Comparison of ENCODE assay signal across 8 cellular contexts in the genomic region with DNA sequence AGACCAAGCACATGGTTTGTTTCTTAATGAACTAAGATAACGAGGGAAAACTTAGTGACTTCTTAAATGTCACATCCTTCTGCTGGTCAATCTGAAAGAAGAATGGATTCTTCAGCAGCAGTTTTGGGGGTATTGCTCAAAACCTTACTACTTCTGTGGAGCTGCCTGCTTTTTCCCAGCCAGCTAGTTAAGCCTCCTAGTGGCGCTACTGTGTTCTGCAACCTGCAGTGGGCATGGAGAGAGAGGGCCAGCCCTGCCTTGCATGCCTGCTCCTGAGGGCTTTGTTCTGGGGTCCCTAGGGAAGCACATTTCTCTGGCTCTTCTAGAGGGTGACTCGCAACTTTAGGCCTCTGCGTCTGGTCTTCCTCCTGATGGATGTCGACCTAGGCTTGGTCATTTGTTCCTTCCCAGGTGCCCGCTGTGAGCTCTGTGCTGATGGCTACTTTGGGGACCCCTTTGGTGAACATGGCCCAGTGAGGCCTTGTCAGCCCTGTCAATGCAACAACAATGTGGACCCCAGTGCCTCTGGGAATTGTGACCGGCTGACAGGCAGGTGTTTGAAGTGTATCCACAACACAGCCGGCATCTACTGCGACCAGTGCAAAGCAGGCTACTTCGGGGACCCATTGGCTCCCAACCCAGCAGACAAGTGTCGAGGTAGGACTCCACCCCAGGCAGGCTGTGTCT. TPM values are rescaled to one million over a fixed set of nuclear protein-coding genes. Genes with fewer than 3 reads are reported as not detected.
A peak's percentile ranks its signal among the peaks of the same experiment; 100 is the strongest.
DNase-seq lines count a peak whose midpoint lies in the region; ATAC-seq, FAIRE-seq and TF ChIP-seq lines count a peak whose summit lies in the region.

No MANE protein-coding gene starts in this region.

- peaks cover 34% of the 10 kb centered on the region for H3K36me3 ChIP-seq in bronchial epithelial cell (ENCODE audit: control insufficient read depth, insufficient read depth, low read length)
- no peaks in the 10 kb centered on the region for H3K36me3 ChIP-seq in liver (ENCODE audit: control insufficient read depth in 4 of 4, insufficient read depth in 3 of 4, low read depth in 1 of 4, low read length in 3 of 4)
- no peaks in the 10 kb centered on the region for H3K36me3 ChIP-seq in tibial artery

- H3K36me3 Mint-ChIP-seq in natural killer cell treated with Interleukin-12 subunit alpha and Interleukin-12 subunit beta and Interleukin-15 and Interleukin-18, amount 100 ng/mL, for 72 hours = no peaks in the 10 kb centered on the region

- H3K4me1 ChIP-seq in liver (ENCODE audit: control insufficient read depth in 4 of 4, insufficient read depth in 4 of 4, low read length in 3 of 4) (no peaks in the 10 kb centered on the region), tibial artery (no peaks in the 10 kb centered on the region)

- H3K27me3 ChIP-seq in bronchial epithelial cell (ENCODE audit: control insufficient read depth, insufficient read depth, low read length) (no peaks in the 10 kb centered on the region), liver (ENCODE audit: control insufficient read depth in 4 of 4, insufficient read depth in 4 of 4, low read length in 3 of 4) (no peaks in the 10 kb centered on the region), tibial artery (no peaks in the 10 kb centered on the region)

- peak; percentile 78 to 87 for TF ChIP-seq RAD21 in liver (IDR thresholded peaks at IDR 0.05)

- WGBS in liver = 78% methylated on average over 11 of the region's 11 CpGs

- ATAC-seq in HG02981 (IDR thresholded peaks at IDR 0.05; ENCODE audit: unreplicated experiment) = peak; percentile 72
- no peak for ATAC-seq in natural killer cell treated with Interleukin-12 subunit alpha and Interleukin-12 subunit beta and Interleukin-15 and Interleukin-18, amount 100 ng/mL, for 72 hours

- H3K9me3 ChIP-seq in liver (ENCODE audit: control insufficient read depth in 4 of 4, low read length in 3 of 4) (no peaks in the 10 kb centered on the region), tibial artery (no peaks in the 10 kb centered on the region)

- H3K27ac Mint-ChIP-seq in natural killer cell treated with Interleukin-12 subunit alpha and Interleukin-12 subunit beta and Interleukin-15 and Interleukin-18, amount 100 ng/mL, for 72 hours = no peak overlapping the region

- FAIRE-seq in bronchial epithelial cell (lab: Jason Lieb, UNC) = no peak

- no peak overlapping the region for H3K4me3 Mint-ChIP-seq in natural killer cell treated with Interleukin-12 subunit alpha and Interleukin-12 subunit beta and Interleukin-15 and Interleukin-18, amount 100 ng/mL, for 72 hours

- peak; percentile 59 for DNase-seq in activated CD4-positive, alpha-beta T cell treated with anti-CD3 and anti-CD28 coated beads for 48 hours
- DNase-seq in activated CD4-positive, alpha-beta T cell treated with anti-CD3 and anti-CD28 coated beads, Interleukin-2, amount 50 U/mL, for 4 hours = no peak
- DNase-seq in RPMI8226 = peak; percentile 61
- DNase-seq in bronchial epithelial cell (ENCODE audit: low read depth) = no peak
- peak in 1 of 2 donors; percentile 43 for DNase-seq in tibial artery
- no peak for DNase-seq in natural killer cell treated with Interleukin-12 subunit alpha and Interleukin-12 subunit beta and Interleukin-15 and Interleukin-18, amount 100 ng/mL, for 72 hours (ENCODE audit: low spot score)

- H3K4me1 Mint-ChIP-seq in natural killer cell treated with Interleukin-12 subunit alpha and Interleukin-12 subunit beta and Interleukin-15 and Interleukin-18, amount 100 ng/mL, for 72 hours (ENCODE audit: low read depth in 2 of 2) = peaks cover 6 to 7% of the 10 kb centered on the region in 2 donors

- peak; percentile 82 for TF ChIP-seq CTCF in bronchial epithelial cell (IDR thresholded peaks at IDR 0.05; ENCODE audit: insufficient read depth, low read length, severe bottlenecking)
- peak; percentile 79 for TF ChIP-seq CTCF in liver (IDR thresholded peaks at IDR 0.05; ENCODE audit: low read depth, low read length, missing input control)
- peak; percentile 66 to 75 for TF ChIP-seq CTCF in tibial artery (IDR thresholded peaks at IDR 0.05)

- H3K27me3 Mint-ChIP-seq in natural killer cell treated with Interleukin-12 subunit alpha and Interleukin-12 subunit beta and Interleukin-15 and Interleukin-18, amount 100 ng/mL, for 72 hours = peaks cover 4 to 8% of the 10 kb centered on the region in 2 donors

- no peak overlapping the region for H3K4me3 ChIP-seq in bronchial epithelial cell (ENCODE audit: low read depth, low read length)
- H3K4me3 ChIP-seq in liver (ENCODE audit: low read depth in 1 of 3, low read length in 3 of 3) = no peak overlapping the region
- no peak overlapping the region for H3K4me3 ChIP-seq in tibial artery

- intact Hi-C loops in tibial artery (cut with DNase I; ENCODE audit: low total_unique reads) = loop anchor here (10.0 kb wide), 1 partner anchor 203 kb away; a partner anchor contains a TSS

- no peak overlapping the region for H3K9ac ChIP-seq in liver (ENCODE audit: low read depth in 1 of 2, low read length in 2 of 2)

- no peak overlapping the region for H3K27ac ChIP-seq in liver (ENCODE audit: low read depth in 1 of 2, low read length in 2 of 2)
- no peak overlapping the region for H3K27ac ChIP-seq in tibial artery

- no peaks in the 10 kb centered on the region for H3K9me3 Mint-ChIP-seq in natural killer cell treated with Interleukin-12 subunit alpha and Interleukin-12 subunit beta and Interleukin-15 and Interleukin-18, amount 100 ng/mL, for 72 hours

TF ChIP-seq in liver, 16 proteins besides CTCF, POLR2A, EP300 and RAD21:
- TF ChIP-seq, protein P1, sequence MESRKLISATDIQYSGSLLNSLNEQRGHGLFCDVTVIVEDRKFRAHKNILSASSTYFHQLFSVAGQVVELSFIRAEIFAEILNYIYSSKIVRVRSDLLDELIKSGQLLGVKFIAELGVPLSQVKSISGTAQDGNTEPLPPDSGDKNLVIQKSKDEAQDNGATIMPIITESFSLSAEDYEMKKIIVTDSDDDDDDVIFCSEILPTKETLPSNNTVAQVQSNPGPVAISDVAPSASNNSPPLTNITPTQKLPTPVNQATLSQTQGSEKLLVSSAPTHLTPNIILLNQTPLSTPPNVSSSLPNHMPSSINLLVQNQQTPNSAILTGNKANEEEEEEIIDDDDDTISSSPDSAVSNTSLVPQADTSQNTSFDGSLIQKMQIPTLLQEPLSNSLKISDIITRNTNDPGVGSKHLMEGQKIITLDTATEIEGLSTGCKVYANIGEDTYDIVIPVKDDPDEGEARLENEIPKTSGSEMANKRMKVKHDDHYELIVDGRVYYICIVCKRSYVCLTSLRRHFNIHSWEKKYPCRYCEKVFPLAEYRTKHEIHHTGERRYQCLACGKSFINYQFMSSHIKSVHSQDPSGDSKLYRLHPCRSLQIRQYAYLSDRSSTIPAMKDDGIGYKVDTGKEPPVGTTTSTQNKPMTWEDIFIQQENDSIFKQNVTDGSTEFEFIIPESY (IDR thresholded peaks at IDR 0.05) = no peak
- TF ChIP-seq, protein P2, sequence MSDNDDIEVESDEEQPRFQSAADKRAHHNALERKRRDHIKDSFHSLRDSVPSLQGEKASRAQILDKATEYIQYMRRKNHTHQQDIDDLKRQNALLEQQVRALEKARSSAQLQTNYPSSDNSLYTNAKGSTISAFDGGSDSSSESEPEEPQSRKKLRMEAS (IDR thresholded peaks at IDR 0.05) = no peak
- TF ChIP-seq SP1 (IDR thresholded peaks at IDR 0.05) (no peak), NR2F2 (IDR thresholded peaks at IDR 0.05) (no peak), HNF4G (IDR thresholded peaks at IDR 0.05) (no peak), HNF4A (conservative IDR thresholded peaks at IDR 0.05) (no peak), JUND (IDR thresholded peaks at IDR 0.05) (no peak), FOXA2 (IDR thresholded peaks at IDR 0.05) (no peak), EGR1 (IDR thresholded peaks at IDR 0.05; ENCODE audit: low read depth in 2 of 2) (no peak)
- TF ChIP-seq, protein P3, sequence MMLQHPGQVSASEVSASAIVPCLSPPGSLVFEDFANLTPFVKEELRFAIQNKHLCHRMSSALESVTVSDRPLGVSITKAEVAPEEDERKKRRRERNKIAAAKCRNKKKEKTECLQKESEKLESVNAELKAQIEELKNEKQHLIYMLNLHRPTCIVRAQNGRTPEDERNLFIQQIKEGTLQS (IDR thresholded peaks at IDR 0.05) = no peak

RNA-seq across cellular contexts. Expression of a gene that starts 42.0 kb away (rescaled TPM):
- 1,014 and 1,840 TPM in 2 replicates for total RNA-seq in bronchial epithelial cell
- total RNA-seq in liver = under 1 TPM; 0.05 to 0.42 TPM
- under 1 TPM; 0.14 to 0.18 TPM for polyA plus RNA-seq in liver
- not detected for total RNA-seq in natural killer cell treated with Interleukin-12 subunit alpha and Interleukin-12 subunit beta and Interleukin-15 and Interleukin-18, amount 100 ng/mL, for 72 hours

Comparison
In these comparisons a context has a peak if more than half of its experiments do, and no peak if none do; other contexts are left out.
1. DNase-seq: peak in activated CD4-positive, alpha-beta T cell treated with anti-CD3 and anti-CD28 coated beads for 48 hours (single experiment) and RPMI8226 (single experiment); none in activated CD4-positive, alpha-beta T cell treated with anti-CD3 and anti-CD28 coated beads, Interleukin-2, amount 50 U/mL, for 4 hours (0 of 2), bronchial epithelial cell (single experiment) and natural killer cell treated with Interleukin-12 subunit alpha and Interleukin-12 subunit beta and Interleukin-15 and Interleukin-18, amount 100 ng/mL, for 72 hours (single experiment).
2. RNA of a gene that starts 42.0 kb away (total RNA-seq): 1,014 to 1,840 TPM in bronchial epithelial cell; 0.05 to 0.42 TPM in liver and not detected in natural killer cell treated with Interleukin-12 subunit alpha and Interleukin-12 subunit beta and Interleukin-15 and Interleukin-18, amount 100 ng/mL, for 72 hours; every median in the first group is over 100 times any median in the second.
3. Peak in every context shown above with its lines, with median percentiles within 50 percentile points of each other: CTCF ChIP-seq.